ENCODE assay signal across 8 cellular contexts in genomic region chr10:42783181-42783549, GRCh38. TPM values are rescaled to one million over a fixed set of nuclear protein-coding genes. Genes with fewer than 3 reads are reported as not detected.
DNase-seq lines count a peak whose midpoint lies in the region; ATAC-seq and TF ChIP-seq lines count a peak whose summit lies in the region.

No MANE protein-coding gene starts in this region.

- H2AFZ ChIP-seq in OCI-LY7 (ENCODE audit: low read length): peak overlapping the region; percentile 77

- in situ Hi-C loops in brain microvascular endothelial cell (cut with HindIII; ENCODE audit: low pct_ligation_motif_present, low sequenced_read_pairs): no loop called here

- intact Hi-C loops in Calu3 (cut with micrococcal nuclease; ENCODE audit: unreplicated experiment) (loop anchor here (2.0 kb wide), 1 partner anchor 144 kb away; the partner anchor contains the start of gene ZNF33B), OCI-LY7 (cut with micrococcal nuclease; ENCODE audit: unreplicated experiment) (loop anchor here (2.0 kb wide), 1 partner anchor 144 kb away; the partner anchor contains the start of gene ZNF33B)

- POLR2A ChIA-PET in OCI-LY7 (lab: Charles Lee): interaction anchor here (0.8 kb wide), 1 partner anchor 12 kb away, joined by 3 read pairs; no protein-coding TSS in a partner anchor

- no peaks in the 10 kb centered on the region for H3K9me2 ChIP-seq in OCI-LY7 (ENCODE audit: insufficient read depth, low read length)

- H3K9me3 Mint-ChIP-seq in Calu3 (ENCODE audit: low read depth, unreplicated experiment) (peaks cover 2% of the 10 kb centered on the region), HFFc6 (no peaks in the 10 kb centered on the region)
- no peaks in the 10 kb centered on the region for H3K9me3 Mint-ChIP-seq in stimulated activated effector memory CD8-positive, alpha-beta T cell treated with anti-CD3 and anti-CD28 coated beads, Interleukin-12 subunit alpha, Interleukin-12 subunit beta, amount 100 ng/mL, for 72 hours

- H3K4me1 Mint-ChIP-seq in Calu3 (ENCODE audit: low read depth, unreplicated experiment) (no peaks in the 10 kb centered on the region), HFFc6 (ENCODE audit: low read depth) (peaks cover 6% of the 10 kb centered on the region; the same call in 1 of the 2 replicates)
- H3K4me1 Mint-ChIP-seq in stimulated activated effector memory CD8-positive, alpha-beta T cell treated with anti-CD3 and anti-CD28 coated beads, Interleukin-12 subunit alpha, Interleukin-12 subunit beta, amount 100 ng/mL, for 72 hours: peaks cover 29% of the 10 kb centered on the region

- peak overlapping the region; percentile 94 for H3K4me2 ChIP-seq in OCI-LY7 (ENCODE audit: low read length)

- TF ChIP-seq CTCF in Calu3 (IDR thresholded peaks at IDR 0.05; ENCODE audit: unreplicated experiment) (no peak), HFFc6 (IDR thresholded peaks at IDR 0.05) (no peak), OCI-LY7 (conservative IDR thresholded peaks at IDR 0.05; ENCODE audit: low read length) (no peak), brain microvascular endothelial cell (IDR thresholded peaks at IDR 0.05; ENCODE audit: low read depth, low read length, missing control alignments) (no peak)

- peaks cover 37% of the 10 kb centered on the region for H3K36me3 ChIP-seq in OCI-LY7 (ENCODE audit: insufficient read depth, low read length)
- peaks cover 15% of the 10 kb centered on the region for H3K36me3 ChIP-seq in brain microvascular endothelial cell (replicated peaks)

- peaks cover 6% of the 10 kb centered on the region; the same call in 1 of the 2 replicates for H4K20me1 ChIP-seq in OCI-LY7 (ENCODE audit: insufficient read depth, low read length)

- H3K4me3 ChIP-seq in OCI-LY7 (ENCODE audit: low read depth, low read length, poor library complexity, severe bottlenecking): peak overlapping the region; percentile 90
- peak overlapping the region; percentile 87 for H3K4me3 ChIP-seq in brain microvascular endothelial cell (ENCODE audit: low read depth, low read length)

- CTCF ChIA-PET in Calu3 (lab: Charles Lee) (interaction anchor here (0.6 to 1.2 kb wide), 3 partner anchors 29 to 182 kb away, joined by 3 to 11 read pairs (median 3); no protein-coding TSS in a partner anchor), OCI-LY7 (lab: Charles Lee; ENCODE audit: unreplicated experiment) (interaction anchor here (1.1 kb wide), 1 partner anchor 17 kb away, joined by 3 read pairs; no protein-coding TSS in a partner anchor)

- DNase-seq in Calu3: peak; percentile 6
- peak; percentile 64 for DNase-seq in HFFc6
- no peak for DNase-seq in OCI-LY7 (ENCODE audit: low spot score)
- peak; percentile 86 for DNase-seq in brain microvascular endothelial cell
- DNase-seq in kidney tubule cell (ENCODE audit: low spot score): peak; percentile 80
- DNase-seq in stimulated activated effector memory CD8-positive, alpha-beta T cell treated with anti-CD3 and anti-CD28 coated beads, Interleukin-12 subunit alpha, Interleukin-12 subunit beta, amount 100 ng/mL, for 72 hours (ENCODE audit: low spot score in 2 of 2): no peak
- no peak for DNase-seq in germinal center (ENCODE audit: low spot score)
- no peak for DNase-seq in 8988T

- H3K27ac Mint-ChIP-seq in Calu3 (ENCODE audit: unreplicated experiment): peak overlapping the region; percentile 85
- H3K27ac Mint-ChIP-seq in HFFc6: peak overlapping the region; percentile 90
- peak overlapping the region; percentile 96 for H3K27ac Mint-ChIP-seq in stimulated activated effector memory CD8-positive, alpha-beta T cell treated with anti-CD3 and anti-CD28 coated beads, Interleukin-12 subunit alpha, Interleukin-12 subunit beta, amount 100 ng/mL, for 72 hours

- H3K9me3 ChIP-seq in OCI-LY7 (ENCODE audit: low read length): no peaks in the 10 kb centered on the region

- H3K27me3 ChIP-seq in brain microvascular endothelial cell (replicated peaks): no peaks in the 10 kb centered on the region

- peak overlapping the region; percentile 92 for H3K4me3 Mint-ChIP-seq in Calu3 (ENCODE audit: low read depth, unreplicated experiment)
- peak overlapping the region; percentile 97 for H3K4me3 Mint-ChIP-seq in HFFc6
- H3K4me3 Mint-ChIP-seq in stimulated activated effector memory CD8-positive, alpha-beta T cell treated with anti-CD3 and anti-CD28 coated beads, Interleukin-12 subunit alpha, Interleukin-12 subunit beta, amount 100 ng/mL, for 72 hours: peak overlapping the region; percentile 93

- ATAC-seq in stimulated activated effector memory CD8-positive, alpha-beta T cell treated with anti-CD3 and anti-CD28 coated beads, Interleukin-12 subunit alpha, Interleukin-12 subunit beta, amount 100 ng/mL, for 72 hours: peak; percentile 50

- H3K27ac ChIP-seq in OCI-LY7 (ENCODE audit: low read depth, low read length, poor library complexity, severe bottlenecking): no peak overlapping the region
- H3K27ac ChIP-seq in brain microvascular endothelial cell: peak overlapping the region; percentile 82

- peaks cover 21% of the 10 kb centered on the region for H3K4me1 ChIP-seq in OCI-LY7 (ENCODE audit: insufficient read depth, low read length, poor library complexity, severe bottlenecking)

- peaks cover 37% of the 10 kb centered on the region for H3K36me3 Mint-ChIP-seq in Calu3 (ENCODE audit: insufficient read depth, unreplicated experiment)
- H3K36me3 Mint-ChIP-seq in HFFc6 (ENCODE audit: low read depth): peaks cover 15% of the 10 kb centered on the region; the same call in 1 of the 2 replicates
- H3K36me3 Mint-ChIP-seq in stimulated activated effector memory CD8-positive, alpha-beta T cell treated with anti-CD3 and anti-CD28 coated beads, Interleukin-12 subunit alpha, Interleukin-12 subunit beta, amount 100 ng/mL, for 72 hours: peaks cover 51% of the 10 kb centered on the region

- peaks cover 19% of the 10 kb centered on the region for H3K79me2 ChIP-seq in OCI-LY7 (ENCODE audit: insufficient read depth, low read depth, low read length)

- BruUV-seq in Calu3 (replicated peaks; lab: Mats Ljungman, UMichigan): TSS peak; percentile 62
- BruUV-seq in OCI-LY7 (replicated peaks; lab: Mats Ljungman, UMichigan): TSS peak; percentile 72

- H3K27me3 Mint-ChIP-seq in Calu3 (ENCODE audit: unreplicated experiment) (peaks cover 3% of the 10 kb centered on the region), HFFc6 (ENCODE audit: insufficient read depth) (peaks cover 1% of the 10 kb centered on the region)

RNA-seq across cellular contexts. Expression of gene BMS1, which starts 0.6 kb away (rescaled TPM):
- total RNA-seq in Calu3 (2022): 25.9 and 26.2 TPM in 2 replicates
- 10 to 100 TPM; 20.3 to 23.3 (median 22.7) TPM for total RNA-seq in HFFc6 (2021; fragmentation: NEBNext Ultra II Directional; extraction: Animal tissue kit (Norgen Biotek cat#: 25700))
- total RNA-seq in OCI-LY7 (2014; rRNA removed; shearing (Covaris generic)): 14.9 and 17.3 TPM in 2 replicates
- 16.0 and 20.2 TPM in 2 replicates for total RNA-seq in OCI-LY7 (2022)

Comparison
In these comparisons a context has a peak if more than half of its experiments do, and no peak if none do; other contexts are left out.
1. DNase-seq: peak in Calu3 (single experiment), HFFc6 (single experiment), brain microvascular endothelial cell (single experiment) and kidney tubule cell (single experiment); none in OCI-LY7 (single experiment), stimulated activated effector memory CD8-positive, alpha-beta T cell treated with anti-CD3 and anti-CD28 coated beads, Interleukin-12 subunit alpha, Interleukin-12 subunit beta, amount 100 ng/mL, for 72 hours (0 of 2), germinal center (single experiment) and 8988T (single experiment).
2. Peak in every context shown above with its lines, with median percentiles within 50 percentile points of each other: H3K27ac Mint-ChIP-seq and H3K4me3 Mint-ChIP-seq.